ENCODE assay signal across 16 cellular contexts in the genomic region with DNA sequence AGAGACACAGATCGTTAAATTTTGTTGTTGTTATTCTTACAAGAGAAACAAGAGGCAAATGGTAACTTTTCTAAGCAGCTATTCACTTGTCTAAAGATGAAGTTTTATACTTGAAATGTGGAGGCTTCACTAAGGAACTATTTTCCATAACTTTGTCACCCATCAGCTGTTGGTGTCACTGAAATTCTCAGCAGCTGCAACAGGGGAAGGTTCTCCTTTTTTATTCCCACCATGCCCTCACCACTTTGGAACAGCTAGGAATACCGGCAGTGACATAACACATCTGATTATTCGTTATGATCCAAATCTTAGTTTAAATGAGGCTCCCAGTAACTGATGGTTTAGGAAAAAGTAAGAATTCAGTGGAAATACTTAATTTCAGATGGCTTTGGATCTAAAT.
"Had no signal": no experiment of that assay in that cellular context is flagged by ENCODE, and none has a peak within 500 bp of the region (broad histone marks: within the 10 kb centered on the region; RNA-seq: fewer than 3 reads in every experiment).

No MANE protein-coding gene starts in this region.

- H3K27me3 Mint-ChIP-seq: stimulated activated naive CD8-positive, alpha-beta T cell treated with anti-CD3 and anti-CD28 coated beads, Interleukin-15, Interleukin-2, amounts not matched to agents 100 ng/mL and 50 ng/mL, for 24 hours had no signal

- H3K36me3 ChIP-seq: gastroesophageal sphincter, left ventricle myocardium inferior, neural progenitor cell, ovary had no signal

- H3K4me1 Mint-ChIP-seq: brain, neural progenitor cell had no signal

- H3K4me3 ChIP-seq: gastroesophageal sphincter, left ventricle myocardium inferior, neural progenitor cell, ovary, testis had no signal

- DNase-seq: activated CD8-positive, alpha-beta memory T cell treated with anti-CD3 and anti-CD28 coated beads for 24 hours; activated effector memory CD4-positive, alpha-beta T cell treated with anti-CD3 and anti-CD28 coated beads, Interleukin-2, amount 50 U/mL, for 16 hours; amniotic stem cell; effector memory CD4-positive, alpha-beta T cell; islet precursor cell; left ventricle myocardium inferior; mesenchymal stem cell; ovary; SK-N-SH; stimulated activated CD4-positive, alpha-beta T cell treated with anti-CD3 and anti-CD28 coated beads, Interleukin-2, amount 100 ng/mL, for 48 hours; testis had no signal

- H3K4me3 Mint-ChIP-seq: brain, neural progenitor cell had no signal

- H3K27me3 ChIP-seq: gastroesophageal sphincter, neural progenitor cell, ovary, testis had no signal

- H3K9ac ChIP-seq: neural progenitor cell, SK-N-SH had no signal

- ATAC-seq: activated CD4-positive, CD25-positive, alpha-beta regulatory T cell treated with anti-CD3 and anti-CD28 coated beads, Interleukin-2, amount 50 U/mL, for 24 hours; gastroesophageal sphincter had no signal

- H3K9me3 Mint-ChIP-seq: stimulated activated naive CD8-positive, alpha-beta T cell treated with anti-CD3 and anti-CD28 coated beads, Interleukin-15, Interleukin-2, amounts not matched to agents 100 ng/mL and 50 ng/mL, for 24 hours had no signal

- H3K4me1 ChIP-seq: gastroesophageal sphincter, left ventricle myocardium inferior, neural progenitor cell, testis had no signal

- H3K4me2 ChIP-seq: neural progenitor cell, SK-N-SH had no signal

- H3K27ac ChIP-seq: gastroesophageal sphincter, left ventricle myocardium inferior, neural progenitor cell, ovary, testis had no signal

- H2AFZ ChIP-seq: neural progenitor cell had no signal

- H3K9me3 ChIP-seq: gastroesophageal sphincter, left ventricle myocardium inferior, ovary, SK-N-SH, testis had no signal

- H3K36me3 Mint-ChIP-seq: brain, neural progenitor cell had no signal

- H3K27ac Mint-ChIP-seq: brain, neural progenitor cell had no signal
